ENCODE assay signal across 8 cellular contexts in genomic region chr11:13009921-13010736, GRCh38. TPM values are rescaled to one million over a fixed set of nuclear protein-coding genes. Genes with fewer than 3 reads are reported as not detected.
A peak's percentile ranks its signal among the peaks of the same experiment; 100 is the strongest.
DNase-seq lines count a peak whose midpoint lies in the region; ATAC-seq and TF ChIP-seq lines count a peak whose summit lies in the region.

No MANE protein-coding gene starts in this region.

- CTCF ChIA-PET in SK-N-SH (lab: Yijun Ruan, JAX): interaction anchor here (0.7 to 2.2 kb wide), 8 partner anchors 8 to 728 kb away, joined by 3 to 11 read pairs (median 4); no protein-coding TSS in a partner anchor
- CTCF ChIA-PET in activated CD4-positive, alpha-beta memory T cell treated with anti-CD3 and anti-CD28 coated beads, Interleukin-2, amount 10 ng/mL, durations not matched to agents 7 days and 5 days (lab: Charles Lee): no interaction called here

- H3K36me3 Mint-ChIP-seq in activated CD4-positive, alpha-beta memory T cell treated with anti-CD3 and anti-CD28 coated beads, Interleukin-2, amount 10 ng/mL, durations not matched to agents 7 days and 5 days (ENCODE audit: low read depth): no peaks in the 10 kb centered on the region

- H3K4me3 ChIP-seq in GM23248 (peak overlapping the region; percentile 53; the same call in 1 of the 2 replicates), SK-N-SH (ENCODE audit: low read depth in 2 of 2, low read length in 1 of 2) (peak overlapping the region in 1 of 2 experiments; percentile 33; a peak in 2 of 4 replicates), hepatocyte (peak overlapping the region; percentile 63), sigmoid colon (peak overlapping the region in 3 of 4 donors; percentile 26 to 43 (median 32))

- H2AFZ ChIP-seq in GM23248: 0 out of 2 replicates have a peak overlapping the region, but pooled peaks have one; percentile 56
- no peak overlapping the region for H2AFZ ChIP-seq in SK-N-SH (ENCODE audit: low read depth)
- peak overlapping the region; percentile 66 for H2AFZ ChIP-seq in hepatocyte

- H3K4me2 ChIP-seq in GM23248 (ENCODE audit: unreplicated experiment) (peak overlapping the region; percentile 51), SK-N-SH (no peak overlapping the region), hepatocyte (peak overlapping the region; percentile 89)

- H3K27ac ChIP-seq in GM23248 (no peak overlapping the region), SK-N-SH (ENCODE audit: low read depth in 2 of 2, low read length in 1 of 2) (no peak overlapping the region), hepatocyte (peak overlapping the region; percentile 5), sigmoid colon (no peak overlapping the region)

- peaks cover 3% of the 10 kb centered on the region for H3K4me1 Mint-ChIP-seq in activated CD4-positive, alpha-beta memory T cell treated with anti-CD3 and anti-CD28 coated beads, Interleukin-2, amount 10 ng/mL, durations not matched to agents 7 days and 5 days

- H3K9me3 ChIP-seq in GM23248 (ENCODE audit: low read depth): no peaks in the 10 kb centered on the region
- no peaks in the 10 kb centered on the region for H3K9me3 ChIP-seq in SK-N-SH
- H3K9me3 ChIP-seq in hepatocyte (ENCODE audit: low read depth): no peaks in the 10 kb centered on the region
- H3K9me3 ChIP-seq in sigmoid colon: no peaks in the 10 kb centered on the region

- TF ChIP-seq CTCF in SK-N-SH (IDR thresholded peaks at IDR 0.05) (no peak), hepatocyte (IDR thresholded peaks at IDR 0.05; ENCODE audit: poor library complexity) (no peak), sigmoid colon (IDR thresholded peaks at IDR 0.05) (no peak)

- H3K9ac ChIP-seq in GM23248: no peak overlapping the region
- H3K9ac ChIP-seq in SK-N-SH: no peak overlapping the region

- H3K27me3 ChIP-seq in GM23248 (replicated peaks; ENCODE audit: insufficient read depth) (peaks cover 89% of the 10 kb centered on the region), SK-N-SH (ENCODE audit: insufficient read depth) (peaks cover 33% of the 10 kb centered on the region), hepatocyte (peaks cover 60% of the 10 kb centered on the region), sigmoid colon (peaks cover 36 to 92% (median 37%) of the 10 kb centered on the region in 3 donors)

- TF ChIP-seq RAD21 in SK-N-SH (IDR thresholded peaks at IDR 0.05; ENCODE audit: low read length): no peak

- H3K79me2 ChIP-seq in GM23248 (ENCODE audit: insufficient read depth) (no peaks in the 10 kb centered on the region), SK-N-SH (ENCODE audit: insufficient read depth) (no peaks in the 10 kb centered on the region), hepatocyte (peaks cover 13% of the 10 kb centered on the region)

- no peak for TF ChIP-seq POLR2A in sigmoid colon (IDR thresholded peaks at IDR 0.05)

- no peak overlapping the region for H3K4me3 Mint-ChIP-seq in activated CD4-positive, alpha-beta memory T cell treated with anti-CD3 and anti-CD28 coated beads, Interleukin-2, amount 10 ng/mL, durations not matched to agents 7 days and 5 days

- H3F3A ChIP-seq in GM23248 (ENCODE audit: insufficient read depth): no peaks in the 10 kb centered on the region
- H3F3A ChIP-seq in SK-N-SH (replicated peaks; ENCODE audit: insufficient read depth): no peaks in the 10 kb centered on the region

- peaks cover 76% of the 10 kb centered on the region for H3K27me3 Mint-ChIP-seq in activated CD4-positive, alpha-beta memory T cell treated with anti-CD3 and anti-CD28 coated beads, Interleukin-2, amount 10 ng/mL, durations not matched to agents 7 days and 5 days

- H3K36me3 ChIP-seq in GM23248 (ENCODE audit: low read depth) (no peaks in the 10 kb centered on the region), SK-N-SH (replicated peaks in 1 of 2; ENCODE audit: control insufficient read depth in 1 of 2, insufficient read depth in 2 of 2, low read length in 1 of 2) (no peaks in the 10 kb centered on the region), hepatocyte (replicated peaks; ENCODE audit: insufficient read depth, low read depth) (no peaks in the 10 kb centered on the region), sigmoid colon (no peaks in the 10 kb centered on the region)

- DNase-seq in GM23248: peak; percentile 51
- DNase-seq in SK-N-SH: peak; percentile 68
- peak; percentile 52 for DNase-seq in hepatocyte (ENCODE audit: low spot score)
- no peak for DNase-seq in sigmoid colon
- DNase-seq in NCI-H446 treated with DMSO at 0.1 percent for 48 hours (lab: John Stamatoyannopoulos, UW): no peak
- no peak for DNase-seq in activated CD4-positive, alpha-beta memory T cell treated with anti-CD3 and anti-CD28 coated beads, Interleukin-2, amount 10 ng/mL, durations not matched to agents 7 days and 5 days

- H3K4me1 ChIP-seq in GM23248 (ENCODE audit: insufficient read depth) (no peaks in the 10 kb centered on the region), SK-N-SH (ENCODE audit: control insufficient read depth in 1 of 2, insufficient read depth in 2 of 2, low read depth in 1 of 2, low read length in 1 of 2) (peaks cover 0 to 8% of the 10 kb centered on the region in 2 experiments; a peak in 1 of 4 replicates), hepatocyte (ENCODE audit: insufficient read depth) (peaks cover 19% of the 10 kb centered on the region), sigmoid colon (peaks cover 0 to 29% (median 24%) of the 10 kb centered on the region in 4 donors)

- intact Hi-C loops in sigmoid colon (cut with DNase I): no loop called here

- no peak overlapping the region for H3K27ac Mint-ChIP-seq in activated CD4-positive, alpha-beta memory T cell treated with anti-CD3 and anti-CD28 coated beads, Interleukin-2, amount 10 ng/mL, durations not matched to agents 7 days and 5 days

- H4K20me1 ChIP-seq in GM23248 (ENCODE audit: insufficient read depth): no peaks in the 10 kb centered on the region
- no peaks in the 10 kb centered on the region for H4K20me1 ChIP-seq in SK-N-SH (ENCODE audit: insufficient read depth)
- H4K20me1 ChIP-seq in hepatocyte (ENCODE audit: insufficient read depth, poor library complexity, severe bottlenecking): no peaks in the 10 kb centered on the region

- no peaks in the 10 kb centered on the region for H3K9me3 Mint-ChIP-seq in activated CD4-positive, alpha-beta memory T cell treated with anti-CD3 and anti-CD28 coated beads, Interleukin-2, amount 10 ng/mL, durations not matched to agents 7 days and 5 days

- H3K9me2 ChIP-seq in GM23248 (ENCODE audit: insufficient read depth) (no peaks in the 10 kb centered on the region), SK-N-SH (no peaks in the 10 kb centered on the region), hepatocyte (replicated peaks; ENCODE audit: insufficient read depth) (no peaks in the 10 kb centered on the region)

- no peak for ATAC-seq in GM19463 (IDR thresholded peaks at IDR 0.05; ENCODE audit: unreplicated experiment)
- ATAC-seq in HG02870 (IDR thresholded peaks at IDR 0.05; ENCODE audit: unreplicated experiment): no peak

- POLR2A ChIA-PET in SK-N-SH (lab: Yijun Ruan, JAX): no interaction called here
- POLR2A ChIA-PET in activated CD4-positive, alpha-beta memory T cell treated with anti-CD3 and anti-CD28 coated beads, Interleukin-2, amount 10 ng/mL, durations not matched to agents 7 days and 5 days (lab: Charles Lee): no interaction called here

- TF ChIP-seq EP300 in SK-N-SH (IDR thresholded peaks at IDR 0.05; ENCODE audit: borderline replicate concordance in 1 of 2, low read depth in 1 of 2, low read length in 1 of 2): no peak
- no peak for TF ChIP-seq EP300 in sigmoid colon (IDR thresholded peaks at IDR 0.05)

- WGBS in GM23248 (ENCODE audit: low coverage in 1 of 2, low lambda C conversion rate in 2 of 2, missing lambda C conversion rate in 2 of 2), 2 experiments: 2 to 4% methylated on average over 85 to 92 of the region's 93 CpGs
- WGBS in SK-N-SH (ENCODE audit: low lambda C conversion rate): 17% methylated on average over 56 of the region's 93 CpGs
- 3% methylated on average over 85 of the region's 93 CpGs for WGBS in hepatocyte (ENCODE audit: low lambda C conversion rate, missing lambda C conversion rate)
- 2% methylated on average over 93 of the region's 93 CpGs for WGBS in sigmoid colon, 2 donors

- in situ Hi-C loops in GM23248 (cut with MboI): no loop called here

TF ChIP-seq in SK-N-SH, 30 proteins besides CTCF, POLR2A, EP300 and RAD21 (continues in another document):
- no peak for TF ChIP-seq FOXJ3 (CRISPR knock-in tag; IDR thresholded peaks at IDR 0.05)
- no peak for TF ChIP-seq TEAD4 (IDR thresholded peaks at IDR 0.05; ENCODE audit: borderline replicate concordance, insufficient read depth)
- no peak for TF ChIP-seq ELF1 (IDR thresholded peaks at IDR 0.05)
- no peak for TF ChIP-seq RFX5 (IDR thresholded peaks at IDR 0.05; ENCODE audit: low read length)

RNA-seq across cellular contexts. Expression of gene RASSF10, which starts 1.0 kb away (rescaled TPM):
- not detected in 2 replicates for total RNA-seq in GM23248 (2014; rRNA removed; shearing (Covaris generic))
- polyA plus RNA-seq in GM23248 (2016; fragmentation: Nextera tagmentation; extraction: Ambion mirVana) (not detected in 2 replicates), SK-N-SH (2012; rRNA removed) (not detected in 2 replicates), hepatocyte (0.17 and 0.53 TPM in 2 replicates), sigmoid colon (under 1 TPM in 2 of 3 donors, not detected in 1; 0.44 to 0.60 TPM)
- polyA plus RNA-seq in SK-N-SH (2012; cell fraction: cytosol; rRNA removed): not detected in 2 replicates
- polyA plus RNA-seq in SK-N-SH (2012; cell fraction: nucleus; rRNA removed): not detected in 2 replicates
- total RNA-seq in hepatocyte (9.5 and 9.6 TPM in 2 replicates), sigmoid colon (under 1 TPM in 2 of 4 donors, not detected in 2; under 0.01 to 0.33 TPM)
- total RNA-seq in activated CD4-positive, alpha-beta memory T cell treated with anti-CD3 and anti-CD28 coated beads, Interleukin-2, amount 10 ng/mL, durations not matched to agents 7 days and 5 days: not detected

Comparison
In these comparisons a context has a peak if more than half of its experiments do, and no peak if none do; other contexts are left out.
1. DNase-seq: peak in GM23248 (single experiment), SK-N-SH (single experiment) and hepatocyte (single experiment); none in sigmoid colon (single experiment), NCI-H446 treated with DMSO at 0.1 percent for 48 hours (single experiment) and activated CD4-positive, alpha-beta memory T cell treated with anti-CD3 and anti-CD28 coated beads, Interleukin-2, amount 10 ng/mL, durations not matched to agents 7 days and 5 days (single experiment).